In the genomic region with DNA sequence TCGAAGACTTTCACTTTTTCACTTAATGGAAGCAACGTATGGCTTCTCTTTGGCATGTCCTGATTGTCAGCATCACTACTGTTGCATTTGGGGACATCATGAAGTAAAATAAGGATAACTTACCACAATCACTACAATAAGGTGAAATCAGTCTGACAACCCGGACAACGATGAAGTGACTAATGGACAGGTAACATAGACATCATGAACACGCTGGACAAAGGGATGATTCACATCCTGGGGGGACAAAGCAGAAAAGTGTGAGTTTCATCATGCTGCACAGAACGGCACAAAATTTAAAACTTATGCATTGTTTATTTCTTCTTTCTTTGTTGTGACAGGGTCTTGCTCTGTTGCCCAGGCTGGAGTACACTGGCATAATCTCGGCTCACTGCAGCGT, we compare ENCODE assay signal across 1 cellular context.
TF ChIP-seq lines count a peak whose summit lies in the region.

No MANE protein-coding gene starts in this region.

TF ChIP-seq in endothelial cell of umbilical vein, 7 proteins besides CTCF, POLR2A, EP300 and RAD21 (continued from another document):
- TF ChIP-seq FOS (IDR thresholded peaks at IDR 0.05; ENCODE audit: borderline replicate concordance, insufficient read depth, low read length) = no peak
